Comparison of ENCODE assay signal across 2 cellular contexts in the genomic region with DNA sequence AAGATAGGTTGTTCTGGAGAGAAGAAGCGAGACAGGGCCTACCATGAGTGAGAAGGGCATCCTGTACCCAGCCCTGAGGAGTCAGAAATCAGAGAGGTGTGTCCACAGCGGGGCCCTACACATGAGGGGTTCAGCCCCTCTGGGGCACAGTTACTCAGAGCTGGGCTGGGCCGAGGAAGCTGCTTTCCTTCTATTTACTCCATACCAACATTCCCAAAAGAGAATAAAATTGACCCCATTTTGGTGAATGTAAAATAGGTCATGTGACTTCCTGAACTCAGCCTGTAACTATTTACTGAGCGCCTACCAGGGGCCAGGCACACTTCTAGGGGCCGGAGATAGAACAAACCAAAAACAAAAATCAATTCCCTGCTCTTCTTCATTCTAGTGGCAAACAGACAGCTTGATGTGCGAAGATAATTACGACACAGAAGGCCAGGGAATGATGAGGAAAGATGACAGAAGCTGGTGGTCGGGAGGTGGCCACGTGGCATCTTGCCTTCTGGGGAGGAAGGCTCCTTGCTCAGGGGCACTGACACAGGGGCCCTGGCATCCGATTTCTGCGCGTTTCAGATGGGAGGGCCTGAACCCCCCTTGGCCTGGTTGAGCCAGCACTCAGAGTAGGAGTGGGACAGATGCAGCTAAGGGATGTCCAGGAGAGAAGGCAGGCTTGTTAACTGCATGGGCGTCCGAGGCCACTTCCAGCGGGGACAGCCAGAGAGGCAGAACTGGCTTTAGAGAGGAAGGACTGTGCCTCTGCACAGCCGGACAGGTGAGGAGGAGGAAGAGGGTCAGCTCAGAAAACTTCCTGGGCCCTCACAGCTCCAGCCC.
TF ChIP-seq lines count a peak whose summit lies in the region.

No MANE protein-coding gene starts in this region.

TF ChIP-seq in SK-N-SH, 30 proteins besides CTCF, POLR2A, EP300 and RAD21 (continued from another document):
- TF ChIP-seq ZBTB33 (IDR thresholded peaks at IDR 0.05; ENCODE audit: borderline replicate concordance, low read depth) = no peak
- TF ChIP-seq YY1 (IDR thresholded peaks at IDR 0.05; ENCODE audit: low read depth) = no peak
- TF ChIP-seq IRF3 (IDR thresholded peaks at IDR 0.05; ENCODE audit: low read depth, low read length) = no peak
- TF ChIP-seq, protein P1, sequence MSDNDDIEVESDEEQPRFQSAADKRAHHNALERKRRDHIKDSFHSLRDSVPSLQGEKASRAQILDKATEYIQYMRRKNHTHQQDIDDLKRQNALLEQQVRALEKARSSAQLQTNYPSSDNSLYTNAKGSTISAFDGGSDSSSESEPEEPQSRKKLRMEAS (IDR thresholded peaks at IDR 0.05; ENCODE audit: low read depth) = no peak
- TF ChIP-seq, protein P2, sequence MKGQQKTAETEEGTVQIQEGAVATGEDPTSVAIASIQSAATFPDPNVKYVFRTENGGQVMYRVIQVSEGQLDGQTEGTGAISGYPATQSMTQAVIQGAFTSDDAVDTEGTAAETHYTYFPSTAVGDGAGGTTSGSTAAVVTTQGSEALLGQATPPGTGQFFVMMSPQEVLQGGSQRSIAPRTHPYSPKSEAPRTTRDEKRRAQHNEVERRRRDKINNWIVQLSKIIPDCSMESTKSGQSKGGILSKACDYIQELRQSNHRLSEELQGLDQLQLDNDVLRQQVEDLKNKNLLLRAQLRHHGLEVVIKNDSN (IDR thresholded peaks at IDR 0.05; ENCODE audit: borderline replicate concordance, low read depth) = no peak
- TF ChIP-seq RCOR1 (IDR thresholded peaks at IDR 0.05; ENCODE audit: low read length) = no peak
- TF ChIP-seq NRF1 (IDR thresholded peaks at IDR 0.05; ENCODE audit: low read depth, low read length) = no peak
- TF ChIP-seq SIN3A (IDR thresholded peaks at IDR 0.05; ENCODE audit: borderline replicate concordance, low read depth, low read length) = no peak
- no peak for TF ChIP-seq GABPA (IDR thresholded peaks at IDR 0.05; ENCODE audit: low read depth)
- TF ChIP-seq, protein P3, sequence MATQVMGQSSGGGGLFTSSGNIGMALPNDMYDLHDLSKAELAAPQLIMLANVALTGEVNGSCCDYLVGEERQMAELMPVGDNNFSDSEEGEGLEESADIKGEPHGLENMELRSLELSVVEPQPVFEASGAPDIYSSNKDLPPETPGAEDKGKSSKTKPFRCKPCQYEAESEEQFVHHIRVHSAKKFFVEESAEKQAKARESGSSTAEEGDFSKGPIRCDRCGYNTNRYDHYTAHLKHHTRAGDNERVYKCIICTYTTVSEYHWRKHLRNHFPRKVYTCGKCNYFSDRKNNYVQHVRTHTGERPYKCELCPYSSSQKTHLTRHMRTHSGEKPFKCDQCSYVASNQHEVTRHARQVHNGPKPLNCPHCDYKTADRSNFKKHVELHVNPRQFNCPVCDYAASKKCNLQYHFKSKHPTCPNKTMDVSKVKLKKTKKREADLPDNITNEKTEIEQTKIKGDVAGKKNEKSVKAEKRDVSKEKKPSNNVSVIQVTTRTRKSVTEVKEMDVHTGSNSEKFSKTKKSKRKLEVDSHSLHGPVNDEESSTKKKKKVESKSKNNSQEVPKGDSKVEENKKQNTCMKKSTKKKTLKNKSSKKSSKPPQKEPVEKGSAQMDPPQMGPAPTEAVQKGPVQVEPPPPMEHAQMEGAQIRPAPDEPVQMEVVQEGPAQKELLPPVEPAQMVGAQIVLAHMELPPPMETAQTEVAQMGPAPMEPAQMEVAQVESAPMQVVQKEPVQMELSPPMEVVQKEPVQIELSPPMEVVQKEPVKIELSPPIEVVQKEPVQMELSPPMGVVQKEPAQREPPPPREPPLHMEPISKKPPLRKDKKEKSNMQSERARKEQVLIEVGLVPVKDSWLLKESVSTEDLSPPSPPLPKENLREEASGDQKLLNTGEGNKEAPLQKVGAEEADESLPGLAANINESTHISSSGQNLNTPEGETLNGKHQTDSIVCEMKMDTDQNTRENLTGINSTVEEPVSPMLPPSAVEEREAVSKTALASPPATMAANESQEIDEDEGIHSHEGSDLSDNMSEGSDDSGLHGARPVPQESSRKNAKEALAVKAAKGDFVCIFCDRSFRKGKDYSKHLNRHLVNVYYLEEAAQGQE (IDR thresholded peaks at IDR 0.05; ENCODE audit: low read depth, low read length) = no peak
- no peak for TF ChIP-seq FOSL2 (IDR thresholded peaks at IDR 0.05; ENCODE audit: borderline replicate concordance, low read depth)
- TF ChIP-seq FOXM1 (IDR thresholded peaks at IDR 0.05; ENCODE audit: low read depth) = no peak
- TF ChIP-seq ELF1 (IDR thresholded peaks at IDR 0.05) = no peak
- TF ChIP-seq EZH2phosphoT487 (IDR thresholded peaks at IDR 0.05; ENCODE audit: borderline replicate concordance, low read depth) = no peak
- no peak for TF ChIP-seq CHD2 (IDR thresholded peaks at IDR 0.05; ENCODE audit: low read length, partially characterized antibody)
- TF ChIP-seq TEAD4 (IDR thresholded peaks at IDR 0.05; ENCODE audit: borderline replicate concordance, insufficient read depth) = no peak
- TF ChIP-seq POLR2AphosphoS5 (IDR thresholded peaks at IDR 0.05; ENCODE audit: low read depth, low read length) = no peak

TF ChIP-seq in SK-N-SH treated with all-trans-retinoic acid at 6 μM for 48 hours, 23 proteins besides CTCF, POLR2A, EP300 and RAD21 (continued from another document):
- TF ChIP-seq, protein P4, sequence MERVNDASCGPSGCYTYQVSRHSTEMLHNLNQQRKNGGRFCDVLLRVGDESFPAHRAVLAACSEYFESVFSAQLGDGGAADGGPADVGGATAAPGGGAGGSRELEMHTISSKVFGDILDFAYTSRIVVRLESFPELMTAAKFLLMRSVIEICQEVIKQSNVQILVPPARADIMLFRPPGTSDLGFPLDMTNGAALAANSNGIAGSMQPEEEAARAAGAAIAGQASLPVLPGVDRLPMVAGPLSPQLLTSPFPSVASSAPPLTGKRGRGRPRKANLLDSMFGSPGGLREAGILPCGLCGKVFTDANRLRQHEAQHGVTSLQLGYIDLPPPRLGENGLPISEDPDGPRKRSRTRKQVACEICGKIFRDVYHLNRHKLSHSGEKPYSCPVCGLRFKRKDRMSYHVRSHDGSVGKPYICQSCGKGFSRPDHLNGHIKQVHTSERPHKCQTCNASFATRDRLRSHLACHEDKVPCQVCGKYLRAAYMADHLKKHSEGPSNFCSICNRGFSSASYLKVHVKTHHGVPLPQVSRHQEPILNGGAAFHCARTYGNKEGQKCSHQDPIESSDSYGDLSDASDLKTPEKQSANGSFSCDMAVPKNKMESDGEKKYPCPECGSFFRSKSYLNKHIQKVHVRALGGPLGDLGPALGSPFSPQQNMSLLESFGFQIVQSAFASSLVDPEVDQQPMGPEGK (CRISPR knock-in tag; IDR thresholded peaks at IDR 0.05; ENCODE audit: borderline replicate concordance) = no peak
- TF ChIP-seq TCF4 (CRISPR knock-in tag; IDR thresholded peaks at IDR 0.05; ENCODE audit: borderline replicate concordance) (no peak), RARB (CRISPR knock-in tag; IDR thresholded peaks at IDR 0.05) (no peak), ZFP30 (CRISPR knock-in tag; IDR thresholded peaks at IDR 0.05) (no peak), ARNTL (CRISPR knock-in tag; IDR thresholded peaks at IDR 0.05; ENCODE audit: borderline replicate concordance, low read depth) (no peak), ZC3H10 (CRISPR knock-in tag; IDR thresholded peaks at IDR 0.05) (no peak), ZNF8 (CRISPR knock-in tag; IDR thresholded peaks at IDR 0.05) (no peak)
- TF ChIP-seq, protein P5, sequence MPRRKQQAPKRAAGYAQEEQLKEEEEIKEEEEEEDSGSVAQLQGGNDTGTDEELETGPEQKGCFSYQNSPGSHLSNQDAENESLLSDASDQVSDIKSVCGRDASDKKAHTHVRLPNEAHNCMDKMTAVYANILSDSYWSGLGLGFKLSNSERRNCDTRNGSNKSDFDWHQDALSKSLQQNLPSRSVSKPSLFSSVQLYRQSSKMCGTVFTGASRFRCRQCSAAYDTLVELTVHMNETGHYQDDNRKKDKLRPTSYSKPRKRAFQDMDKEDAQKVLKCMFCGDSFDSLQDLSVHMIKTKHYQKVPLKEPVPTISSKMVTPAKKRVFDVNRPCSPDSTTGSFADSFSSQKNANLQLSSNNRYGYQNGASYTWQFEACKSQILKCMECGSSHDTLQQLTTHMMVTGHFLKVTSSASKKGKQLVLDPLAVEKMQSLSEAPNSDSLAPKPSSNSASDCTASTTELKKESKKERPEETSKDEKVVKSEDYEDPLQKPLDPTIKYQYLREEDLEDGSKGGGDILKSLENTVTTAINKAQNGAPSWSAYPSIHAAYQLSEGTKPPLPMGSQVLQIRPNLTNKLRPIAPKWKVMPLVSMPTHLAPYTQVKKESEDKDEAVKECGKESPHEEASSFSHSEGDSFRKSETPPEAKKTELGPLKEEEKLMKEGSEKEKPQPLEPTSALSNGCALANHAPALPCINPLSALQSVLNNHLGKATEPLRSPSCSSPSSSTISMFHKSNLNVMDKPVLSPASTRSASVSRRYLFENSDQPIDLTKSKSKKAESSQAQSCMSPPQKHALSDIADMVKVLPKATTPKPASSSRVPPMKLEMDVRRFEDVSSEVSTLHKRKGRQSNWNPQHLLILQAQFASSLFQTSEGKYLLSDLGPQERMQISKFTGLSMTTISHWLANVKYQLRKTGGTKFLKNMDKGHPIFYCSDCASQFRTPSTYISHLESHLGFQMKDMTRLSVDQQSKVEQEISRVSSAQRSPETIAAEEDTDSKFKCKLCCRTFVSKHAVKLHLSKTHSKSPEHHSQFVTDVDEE (CRISPR knock-in tag; IDR thresholded peaks at IDR 0.05) = no peak
